ENCODE assay signal across 1 cellular context in the genomic region with DNA sequence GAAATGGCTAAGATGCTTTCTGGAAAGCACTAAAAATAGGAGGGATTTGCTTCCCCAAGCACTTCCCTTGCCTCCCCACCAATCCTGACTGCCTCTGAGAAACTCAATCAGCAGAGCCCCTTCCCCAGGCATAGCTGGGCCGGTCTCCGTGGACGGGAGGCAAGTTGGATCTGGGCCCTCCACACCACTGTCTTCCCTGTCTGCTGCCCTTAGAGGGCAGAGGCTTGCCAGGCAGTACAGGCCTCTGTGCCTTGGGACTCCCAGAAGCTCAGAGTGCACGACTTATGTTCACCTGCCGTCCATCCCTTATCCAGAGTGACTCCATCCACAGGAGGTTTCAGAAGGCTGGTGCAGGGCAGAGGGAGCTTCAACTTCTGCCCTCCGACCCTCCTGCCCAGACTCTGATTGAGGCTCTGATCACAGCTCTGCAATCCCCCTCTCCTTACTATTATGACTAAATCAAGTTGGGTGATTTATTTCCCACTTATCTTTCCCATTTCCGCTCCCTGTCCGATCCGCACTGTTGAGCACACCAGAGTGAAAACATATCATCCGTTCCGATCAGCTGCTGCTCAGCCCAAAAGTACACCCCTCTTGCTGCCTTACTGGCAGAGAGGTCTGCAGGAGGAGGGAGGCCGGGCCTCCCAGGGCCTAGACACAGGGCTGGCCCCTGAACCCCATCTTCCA.
TF ChIP-seq lines count a peak whose summit lies in the region.

No MANE protein-coding gene starts in this region.

TF ChIP-seq in H1, 55 proteins besides CTCF, POLR2A, EP300 and RAD21:
- TF ChIP-seq TCF12 (IDR thresholded peaks at IDR 0.05; ENCODE audit: low read depth, low read length) (no peak), SUZ12 (IDR thresholded peaks at IDR 0.05; ENCODE audit: low read length) (no peak), BCL11A (IDR thresholded peaks at IDR 0.05; ENCODE audit: low read depth in 2 of 2, low read length in 2 of 2) (no peak), HDAC2 (IDR thresholded peaks at IDR 0.05; ENCODE audit: borderline replicate concordance in 1 of 2, low read depth in 2 of 2, low read length in 2 of 2) (no peak), EZH2 (IDR thresholded peaks at IDR 0.05; ENCODE audit: low read depth, low read length, severe bottlenecking) (no peak), ZNF274 (IDR thresholded peaks at IDR 0.05; ENCODE audit: borderline replicate concordance, extremely low read depth, low read length) (no peak), CHD2 (IDR thresholded peaks at IDR 0.05; ENCODE audit: low read length) (no peak), CBX5 (IDR thresholded peaks at IDR 0.05; ENCODE audit: low read depth, low read length) (no peak), YY1 (IDR thresholded peaks at IDR 0.05; ENCODE audit: low read depth, low read length) (no peak), EGR1 (IDR thresholded peaks at IDR 0.05; ENCODE audit: borderline replicate concordance, low read depth, low read length) (no peak)
